ENCODE assay signal across 1 cellular context in the genomic region with DNA sequence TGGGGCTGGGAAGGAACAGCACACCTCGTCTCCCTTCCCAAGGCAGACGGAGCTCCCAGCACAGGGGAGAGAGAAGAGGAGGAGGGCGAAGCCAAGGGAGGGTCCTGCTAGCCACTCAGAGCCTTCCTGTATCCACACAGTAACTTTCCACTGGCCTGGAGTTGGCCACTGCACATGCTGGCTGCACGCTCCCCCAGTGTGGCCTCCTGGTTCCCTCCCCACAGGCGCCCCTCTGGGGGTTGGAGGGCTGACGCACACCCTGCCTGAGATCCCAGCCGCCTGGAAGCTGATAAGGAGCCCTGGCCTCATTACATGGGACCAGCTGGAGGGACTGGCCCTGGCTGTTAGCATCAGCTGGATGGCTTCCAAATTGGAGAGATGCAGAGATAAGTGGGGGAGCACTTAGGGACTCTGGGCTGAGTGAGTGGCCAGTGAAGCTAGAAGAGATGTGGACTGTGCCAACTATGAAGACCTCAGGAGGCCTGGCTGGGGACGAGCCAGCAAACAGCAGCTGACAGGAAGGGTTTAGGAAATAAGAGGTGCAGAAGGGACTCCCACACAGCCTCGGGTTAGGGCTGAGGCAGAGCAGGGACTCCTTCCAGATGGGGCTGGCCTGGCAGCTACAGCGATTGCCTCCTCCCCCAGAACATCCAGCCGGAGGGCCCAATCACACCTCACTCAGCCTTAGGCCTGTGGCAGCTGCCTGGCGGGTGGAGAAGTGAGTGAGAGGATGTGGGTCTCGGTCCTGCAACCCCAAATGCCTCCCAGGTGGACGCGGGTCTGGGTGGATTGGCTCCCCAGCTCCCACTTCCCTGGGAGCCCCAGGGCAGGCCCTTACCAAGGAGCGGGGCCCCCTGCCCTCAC.
TF ChIP-seq lines count a peak whose summit lies in the region.

No MANE protein-coding gene starts in this region.

TF ChIP-seq in HEK293, 187 proteins besides CTCF, POLR2A, EP300 and RAD21 (continued from another document and continues in another):
- TF ChIP-seq, protein P1, sequence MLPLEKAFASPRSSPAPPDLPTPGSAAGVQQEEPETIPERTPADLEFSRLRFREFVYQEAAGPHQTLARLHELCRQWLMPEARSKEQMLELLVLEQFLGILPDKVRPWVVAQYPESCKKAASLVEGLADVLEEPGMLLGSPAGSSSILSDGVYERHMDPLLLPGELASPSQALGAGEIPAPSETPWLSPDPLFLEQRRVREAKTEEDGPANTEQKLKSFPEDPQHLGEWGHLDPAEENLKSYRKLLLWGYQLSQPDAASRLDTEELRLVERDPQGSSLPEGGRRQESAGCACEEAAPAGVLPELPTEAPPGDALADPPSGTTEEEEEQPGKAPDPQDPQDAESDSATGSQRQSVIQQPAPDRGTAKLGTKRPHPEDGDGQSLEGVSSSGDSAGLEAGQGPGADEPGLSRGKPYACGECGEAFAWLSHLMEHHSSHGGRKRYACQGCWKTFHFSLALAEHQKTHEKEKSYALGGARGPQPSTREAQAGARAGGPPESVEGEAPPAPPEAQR (tag by site-specific recombination; IDR thresholded peaks at IDR 0.05), result no peak
- TF ChIP-seq YY1 (tag by site-specific recombination; IDR thresholded peaks at IDR 0.05) (no peak), WT1 (tag by site-specific recombination; IDR thresholded peaks at IDR 0.05) (peak; percentile 94), ZBTB20 (tag by site-specific recombination; IDR thresholded peaks at IDR 0.05) (peak; percentile 75), ZNF248 (tag by site-specific recombination; IDR thresholded peaks at IDR 0.05) (no peak), ZNF169 (tag by site-specific recombination; IDR thresholded peaks at IDR 0.05) (no peak), ZNF843 (tag by site-specific recombination; IDR thresholded peaks at IDR 0.05) (peak; percentile 83), SP7 (tag by site-specific recombination; IDR thresholded peaks at IDR 0.05) (peak; percentile 96), OVOL3 (tag by site-specific recombination; IDR thresholded peaks at IDR 0.05) (no peak), ZNF239 (tag by site-specific recombination; IDR thresholded peaks at IDR 0.05) (no peak), ZNF692 (tag by site-specific recombination; IDR thresholded peaks at IDR 0.05) (peak; percentile 94), ZSCAN23 (tag by site-specific recombination; IDR thresholded peaks at IDR 0.05) (peak; percentile 62; the same call in 1 of the 2 replicates), ZNF138 (tag by site-specific recombination; IDR thresholded peaks at IDR 0.05; ENCODE audit: borderline replicate concordance) (no peak), ZSCAN4 (tag by site-specific recombination; IDR thresholded peaks at IDR 0.05) (peak; percentile 71), ZNF335 (tag by site-specific recombination; conservative IDR thresholded peaks at IDR 0.05) (peak; percentile 86), IKZF3 (tag by site-specific recombination; IDR thresholded peaks at IDR 0.05) (peak; percentile 96), ZBTB1 (tag by site-specific recombination; IDR thresholded peaks at IDR 0.05) (no peak), MZF1 (tag by site-specific recombination; IDR thresholded peaks at IDR 0.05; ENCODE audit: borderline replicate concordance) (peak; percentile 81), ZNF404 (tag by site-specific recombination; IDR thresholded peaks at IDR 0.05) (no peak), ZNF146 (tag by site-specific recombination; IDR thresholded peaks at IDR 0.05) (no peak), YY2 (tag by site-specific recombination; IDR thresholded peaks at IDR 0.05) (no peak), ZNF600 (tag by site-specific recombination; IDR thresholded peaks at IDR 0.05) (peak; percentile 95), ZNF24 (tag by site-specific recombination; IDR thresholded peaks at IDR 0.05) (peak; percentile 96), ZIC2 (tag by site-specific recombination; IDR thresholded peaks at IDR 0.05) (peak; percentile 100), ZNF701 (tag by site-specific recombination; IDR thresholded peaks at IDR 0.05) (no peak), ZNF529 (tag by site-specific recombination; IDR thresholded peaks at IDR 0.05; ENCODE audit: insufficient replicate concordance) (no peak), ZNF223 (tag by site-specific recombination; IDR thresholded peaks at IDR 0.05) (no peak)
- TF ChIP-seq, protein P2, sequence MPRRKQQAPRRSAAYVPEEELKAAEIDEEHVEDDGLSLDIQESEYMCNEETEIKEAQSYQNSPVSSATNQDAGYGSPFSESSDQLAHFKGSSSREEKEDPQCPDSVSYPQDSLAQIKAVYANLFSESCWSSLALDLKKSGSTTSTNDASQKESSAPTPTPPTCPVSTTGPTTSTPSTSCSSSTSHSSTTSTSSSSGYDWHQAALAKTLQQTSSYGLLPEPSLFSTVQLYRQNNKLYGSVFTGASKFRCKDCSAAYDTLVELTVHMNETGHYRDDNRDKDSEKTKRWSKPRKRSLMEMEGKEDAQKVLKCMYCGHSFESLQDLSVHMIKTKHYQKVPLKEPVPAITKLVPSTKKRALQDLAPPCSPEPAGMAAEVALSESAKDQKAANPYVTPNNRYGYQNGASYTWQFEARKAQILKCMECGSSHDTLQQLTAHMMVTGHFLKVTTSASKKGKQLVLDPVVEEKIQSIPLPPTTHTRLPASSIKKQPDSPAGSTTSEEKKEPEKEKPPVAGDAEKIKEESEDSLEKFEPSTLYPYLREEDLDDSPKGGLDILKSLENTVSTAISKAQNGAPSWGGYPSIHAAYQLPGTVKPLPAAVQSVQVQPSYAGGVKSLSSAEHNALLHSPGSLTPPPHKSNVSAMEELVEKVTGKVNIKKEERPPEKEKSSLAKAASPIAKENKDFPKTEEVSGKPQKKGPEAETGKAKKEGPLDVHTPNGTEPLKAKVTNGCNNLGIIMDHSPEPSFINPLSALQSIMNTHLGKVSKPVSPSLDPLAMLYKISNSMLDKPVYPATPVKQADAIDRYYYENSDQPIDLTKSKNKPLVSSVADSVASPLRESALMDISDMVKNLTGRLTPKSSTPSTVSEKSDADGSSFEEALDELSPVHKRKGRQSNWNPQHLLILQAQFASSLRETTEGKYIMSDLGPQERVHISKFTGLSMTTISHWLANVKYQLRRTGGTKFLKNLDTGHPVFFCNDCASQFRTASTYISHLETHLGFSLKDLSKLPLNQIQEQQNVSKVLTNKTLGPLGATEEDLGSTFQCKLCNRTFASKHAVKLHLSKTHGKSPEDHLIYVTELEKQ (tag by site-specific recombination; IDR thresholded peaks at IDR 0.05; ENCODE audit: borderline replicate concordance), result peak; percentile 48; the same call in 1 of the 2 replicates
- TF ChIP-seq, protein P3, sequence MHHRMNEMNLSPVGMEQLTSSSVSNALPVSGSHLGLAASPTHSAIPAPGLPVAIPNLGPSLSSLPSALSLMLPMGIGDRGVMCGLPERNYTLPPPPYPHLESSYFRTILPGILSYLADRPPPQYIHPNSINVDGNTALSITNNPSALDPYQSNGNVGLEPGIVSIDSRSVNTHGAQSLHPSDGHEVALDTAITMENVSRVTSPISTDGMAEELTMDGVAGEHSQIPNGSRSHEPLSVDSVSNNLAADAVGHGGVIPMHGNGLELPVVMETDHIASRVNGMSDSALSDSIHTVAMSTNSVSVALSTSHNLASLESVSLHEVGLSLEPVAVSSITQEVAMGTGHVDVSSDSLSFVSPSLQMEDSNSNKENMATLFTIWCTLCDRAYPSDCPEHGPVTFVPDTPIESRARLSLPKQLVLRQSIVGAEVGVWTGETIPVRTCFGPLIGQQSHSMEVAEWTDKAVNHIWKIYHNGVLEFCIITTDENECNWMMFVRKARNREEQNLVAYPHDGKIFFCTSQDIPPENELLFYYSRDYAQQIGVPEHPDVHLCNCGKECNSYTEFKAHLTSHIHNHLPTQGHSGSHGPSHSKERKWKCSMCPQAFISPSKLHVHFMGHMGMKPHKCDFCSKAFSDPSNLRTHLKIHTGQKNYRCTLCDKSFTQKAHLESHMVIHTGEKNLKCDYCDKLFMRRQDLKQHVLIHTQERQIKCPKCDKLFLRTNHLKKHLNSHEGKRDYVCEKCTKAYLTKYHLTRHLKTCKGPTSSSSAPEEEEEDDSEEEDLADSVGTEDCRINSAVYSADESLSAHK (tag by site-specific recombination; IDR thresholded peaks at IDR 0.05), result peak; percentile 71; the same call in 1 of the 2 replicates
- TF ChIP-seq, protein P4, sequence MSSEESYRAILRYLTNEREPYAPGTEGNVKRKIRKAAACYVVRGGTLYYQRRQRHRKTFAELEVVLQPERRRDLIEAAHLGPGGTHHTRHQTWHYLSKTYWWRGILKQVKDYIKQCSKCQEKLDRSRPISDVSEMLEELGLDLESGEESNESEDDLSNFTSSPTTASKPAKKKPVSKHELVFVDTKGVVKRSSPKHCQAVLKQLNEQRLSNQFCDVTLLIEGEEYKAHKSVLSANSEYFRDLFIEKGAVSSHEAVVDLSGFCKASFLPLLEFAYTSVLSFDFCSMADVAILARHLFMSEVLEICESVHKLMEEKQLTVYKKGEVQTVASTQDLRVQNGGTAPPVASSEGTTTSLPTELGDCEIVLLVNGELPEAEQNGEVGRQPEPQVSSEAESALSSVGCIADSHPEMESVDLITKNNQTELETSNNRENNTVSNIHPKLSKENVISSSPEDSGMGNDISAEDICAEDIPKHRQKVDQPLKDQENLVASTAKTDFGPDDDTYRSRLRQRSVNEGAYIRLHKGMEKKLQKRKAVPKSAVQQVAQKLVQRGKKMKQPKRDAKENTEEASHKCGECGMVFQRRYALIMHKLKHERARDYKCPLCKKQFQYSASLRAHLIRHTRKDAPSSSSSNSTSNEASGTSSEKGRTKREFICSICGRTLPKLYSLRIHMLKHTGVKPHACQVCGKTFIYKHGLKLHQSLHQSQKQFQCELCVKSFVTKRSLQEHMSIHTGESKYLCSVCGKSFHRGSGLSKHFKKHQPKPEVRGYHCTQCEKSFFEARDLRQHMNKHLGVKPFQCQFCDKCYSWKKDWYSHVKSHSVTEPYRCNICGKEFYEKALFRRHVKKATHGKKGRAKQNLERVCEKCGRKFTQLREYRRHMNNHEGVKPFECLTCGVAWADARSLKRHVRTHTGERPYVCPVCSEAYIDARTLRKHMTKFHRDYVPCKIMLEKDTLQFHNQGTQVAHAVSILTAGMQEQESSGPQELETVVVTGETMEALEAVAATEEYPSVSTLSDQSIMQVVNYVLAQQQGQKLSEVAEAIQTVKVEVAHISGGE (tag by site-specific recombination; conservative IDR thresholded peaks at IDR 0.05; ENCODE audit: low read depth), result 0 out of 2 replicates have a peak, but pooled peaks have one; percentile 38
- TF ChIP-seq, protein P5, sequence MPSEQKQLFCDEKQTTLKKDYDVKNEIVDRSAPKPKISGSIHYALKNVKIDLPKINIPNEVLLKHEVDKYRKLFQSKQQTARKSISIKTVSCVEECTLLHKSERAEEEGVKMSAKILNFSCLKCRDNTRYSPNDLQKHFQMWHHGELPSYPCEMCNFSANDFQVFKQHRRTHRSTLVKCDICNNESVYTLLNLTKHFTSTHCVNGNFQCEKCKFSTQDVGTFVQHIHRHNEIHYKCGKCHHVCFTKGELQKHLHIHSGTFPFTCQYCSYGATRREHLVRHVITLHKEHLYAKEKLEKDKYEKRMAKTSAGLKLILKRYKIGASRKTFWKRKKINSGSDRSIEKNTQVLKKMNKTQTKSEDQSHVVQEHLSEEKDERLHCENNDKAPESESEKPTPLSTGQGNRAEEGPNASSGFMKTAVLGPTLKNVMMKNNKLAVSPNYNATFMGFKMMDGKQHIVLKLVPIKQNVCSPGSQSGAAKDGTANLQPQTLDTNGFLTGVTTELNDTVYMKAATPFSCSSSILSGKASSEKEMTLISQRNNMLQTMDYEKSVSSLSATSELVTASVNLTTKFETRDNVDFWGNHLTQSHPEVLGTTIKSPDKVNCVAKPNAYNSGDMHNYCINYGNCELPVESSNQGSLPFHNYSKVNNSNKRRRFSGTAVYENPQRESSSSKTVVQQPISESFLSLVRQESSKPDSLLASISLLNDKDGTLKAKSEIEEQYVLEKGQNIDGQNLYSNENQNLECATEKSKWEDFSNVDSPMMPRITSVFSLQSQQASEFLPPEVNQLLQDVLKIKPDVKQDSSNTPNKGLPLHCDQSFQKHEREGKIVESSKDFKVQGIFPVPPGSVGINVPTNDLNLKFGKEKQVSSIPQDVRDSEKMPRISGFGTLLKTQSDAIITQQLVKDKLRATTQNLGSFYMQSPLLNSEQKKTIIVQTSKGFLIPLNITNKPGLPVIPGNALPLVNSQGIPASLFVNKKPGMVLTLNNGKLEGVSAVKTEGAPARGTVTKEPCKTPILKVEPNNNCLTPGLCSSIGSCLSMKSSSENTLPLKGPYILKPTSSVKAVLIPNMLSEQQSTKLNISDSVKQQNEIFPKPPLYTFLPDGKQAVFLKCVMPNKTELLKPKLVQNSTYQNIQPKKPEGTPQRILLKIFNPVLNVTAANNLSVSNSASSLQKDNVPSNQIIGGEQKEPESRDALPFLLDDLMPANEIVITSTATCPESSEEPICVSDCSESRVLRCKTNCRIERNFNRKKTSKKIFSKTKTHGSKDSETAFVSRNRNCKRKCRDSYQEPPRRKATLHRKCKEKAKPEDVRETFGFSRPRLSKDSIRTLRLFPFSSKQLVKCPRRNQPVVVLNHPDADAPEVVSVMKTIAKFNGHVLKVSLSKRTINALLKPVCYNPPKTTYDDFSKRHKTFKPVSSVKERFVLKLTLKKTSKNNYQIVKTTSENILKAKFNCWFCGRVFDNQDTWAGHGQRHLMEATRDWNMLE (tag by site-specific recombination; conservative IDR thresholded peaks at IDR 0.05; ENCODE audit: low read depth), result 0 out of 2 replicates have a peak, but pooled peaks have one; percentile 31
